Comparison of ENCODE assay signal across 1 cellular context in genomic region chr5:14727428-14727865, GRCh38.
TF ChIP-seq lines count a peak whose summit lies in the region.

No MANE protein-coding gene starts in this region.

TF ChIP-seq in HepG2, 621 proteins besides CTCF, POLR2A, EP300 and RAD21 (continued from another document):
- 0 out of 2 replicates have a peak, but pooled peaks have one; percentile 48 for TF ChIP-seq ZNF800 (CRISPR knock-in tag; IDR thresholded peaks at IDR 0.05)
- no peak for TF ChIP-seq ZNF335 (CRISPR knock-in tag; IDR thresholded peaks at IDR 0.05)
- TF ChIP-seq SOX6 (IDR thresholded peaks at IDR 0.05) = no peak
- peak; percentile 11; the same call in 1 of the 2 replicates for TF ChIP-seq SOX6 (CRISPR knock-in tag; IDR thresholded peaks at IDR 0.05)
- peak; percentile 40 for TF ChIP-seq CEBPG (CRISPR knock-in tag; IDR thresholded peaks at IDR 0.05)
- TF ChIP-seq SOX13 (IDR thresholded peaks at IDR 0.05) = no peak
- peak in 1 of 2 experiments; percentile 59; a peak in 1 of 4 replicates for TF ChIP-seq SOX13 (CRISPR knock-in tag; conservative IDR thresholded peaks at IDR 0.05 in 1 of 2, IDR thresholded peaks at IDR 0.05 in 1 of 2)
- peak; percentile 72 for TF ChIP-seq PITX1 (CRISPR knock-in tag; IDR thresholded peaks at IDR 0.05)
- TF ChIP-seq LRRFIP1 (CRISPR knock-in tag; conservative IDR thresholded peaks at IDR 0.05) = no peak
- TF ChIP-seq SRF (IDR thresholded peaks at IDR 0.05; ENCODE audit: low read depth, low read length) = 0 out of 2 replicates have a peak, but pooled peaks have one; percentile 35
TF ChIP-seq in HepG2: peak in this region for 41.
